ENCODE assay signal across 16 cellular contexts in the genomic region with DNA sequence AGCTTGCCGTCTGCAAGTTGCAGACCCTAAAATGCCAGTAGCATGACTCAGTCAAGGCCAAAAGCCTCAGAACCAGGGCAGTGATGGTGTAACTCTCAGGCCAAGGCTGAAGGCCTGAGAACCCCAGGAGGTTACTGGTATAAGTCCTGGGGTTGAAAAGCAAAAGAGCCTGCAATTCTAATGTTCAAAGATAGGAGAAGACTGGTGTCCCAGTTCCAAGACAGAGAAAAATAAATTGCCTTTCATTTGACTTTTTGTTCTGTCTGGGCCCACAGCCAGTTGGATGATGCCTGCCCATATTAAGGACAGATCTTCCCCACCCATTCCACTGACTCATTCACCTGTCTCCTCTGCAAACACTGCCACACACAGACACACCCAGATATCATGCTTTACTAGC.
DNase-seq lines count a peak whose midpoint lies in the region; ATAC-seq, FAIRE-seq and TF ChIP-seq lines count a peak whose summit lies in the region.
"Had no signal": no experiment of that assay in that cellular context is flagged by ENCODE, and none has a peak within 500 bp of the region (broad histone marks: within the 10 kb centered on the region; RNA-seq: fewer than 3 reads in every experiment).

No MANE protein-coding gene starts in this region.

- no peaks in the 10 kb centered on the region for H3K9me1 ChIP-seq in keratinocyte (ENCODE audit: control insufficient read depth, extremely low read depth, insufficient read depth, low read length)

- TF ChIP-seq CTCF in keratinocyte (optimal IDR thresholded peaks at IDR 0.05 in 1 of 3, IDR thresholded peaks at IDR 0.05 in 1 of 3, conservative IDR thresholded peaks at IDR 0.05 in 1 of 3; ENCODE audit: extremely low read depth in 1 of 3, insufficient read depth in 2 of 3, low read length in 3 of 3) = peak; percentile 30 to 68 (median 50)

- peak overlapping the region; percentile 50 for H3K4me2 ChIP-seq in keratinocyte (ENCODE audit: control insufficient read depth, extremely low read depth, insufficient read depth, low read depth, low read length)

- no peaks in the 10 kb centered on the region for H4K20me1 ChIP-seq in keratinocyte (ENCODE audit: control insufficient read depth, extremely low read depth, insufficient read depth, low read length)

- H3K36me3 ChIP-seq in keratinocyte (ENCODE audit: control insufficient read depth in 2 of 2, extremely low read depth in 1 of 2, insufficient read depth in 2 of 2, low read length in 2 of 2) = no peaks in the 10 kb centered on the region
- H3K36me3 ChIP-seq: esophagus muscularis mucosa, spleen, vagina had no signal

- H3K9me3 ChIP-seq in keratinocyte (ENCODE audit: control insufficient read depth, low read depth, low read length) = no peaks in the 10 kb centered on the region
- H3K9me3 ChIP-seq: esophagus muscularis mucosa, vagina had no signal

- DNase-seq in DMS53 (lab: John Stamatoyannopoulos, UW) (peak; percentile 42), MV-4-11 (lab: John Stamatoyannopoulos, UW) (peak; percentile 26), astrocyte of the hippocampus (ENCODE audit: low read depth, low spot score) (peak; percentile 43), keratinocyte (ENCODE audit: low read depth, low spot score) (peak; percentile 72), putamen (ENCODE audit: low spot score) (no peak)
- no peak for DNase-seq in stimulated activated CD4-positive, alpha-beta T cell treated with anti-CD3 and anti-CD28 coated beads, Interleukin-12 subunit alpha, Interleukin-12 subunit beta, amount 100 ng/mL, for 4 hours
- DNase-seq: activated T-cell treated with anti-CD3 and anti-CD28 coated beads, Interleukin-2, amount 50 U/mL, for 48 hours; GF-D8; NCI-H1092; NCI-H526; spleen had no signal

- H3K27me3 ChIP-seq in keratinocyte (ENCODE audit: control insufficient read depth, extremely low read depth, insufficient read depth, low read length) = no peaks in the 10 kb centered on the region
- H3K27me3 ChIP-seq: esophagus muscularis mucosa, spleen, vagina had no signal

- no peak for ATAC-seq in GM21390 (IDR thresholded peaks at IDR 0.05; ENCODE audit: unreplicated experiment)
- ATAC-seq in HG03439 (IDR thresholded peaks at IDR 0.05; ENCODE audit: unreplicated experiment) = no peak

- no peaks in the 10 kb centered on the region for H3K79me2 ChIP-seq in keratinocyte (ENCODE audit: control insufficient read depth, insufficient read depth, low read length)

- no peak overlapping the region for H3K9ac ChIP-seq in keratinocyte (ENCODE audit: control insufficient read depth, extremely low read depth, insufficient read depth, low read length)

- peak overlapping the region; percentile 56 for H2AFZ ChIP-seq in keratinocyte (ENCODE audit: control insufficient read depth, low read length)

- peaks cover 8% of the 10 kb centered on the region for H3K4me1 ChIP-seq in keratinocyte (ENCODE audit: control insufficient read depth, extremely low read depth, insufficient read depth, low read length)
- H3K4me1 ChIP-seq: esophagus muscularis mucosa, spleen, vagina had no signal

- H3K4me3 ChIP-seq in keratinocyte (ENCODE audit: control insufficient read depth in 2 of 3, extremely low read depth in 1 of 3, insufficient read depth in 2 of 3, low read depth in 1 of 3, low read length in 3 of 3) = no peak overlapping the region
- H3K4me3 ChIP-seq: esophagus muscularis mucosa, SK-N-MC, spleen, vagina had no signal

- dilution Hi-C loops in keratinocyte (cut with MboI; ENCODE audit: extremely low pct_ligation_motif_present, low sequenced_read_pairs) = no loop called here

- no peak overlapping the region for H3K27ac ChIP-seq in keratinocyte (ENCODE audit: control insufficient read depth, insufficient read depth, low read length)
- H3K27ac ChIP-seq: esophagus muscularis mucosa, SK-N-MC, spleen, vagina had no signal

- FAIRE-seq in keratinocyte (lab: Jason Lieb, UNC) = peak; percentile 87

Comparison
In these comparisons a context has a peak if more than half of its experiments do, and no peak if none do; other contexts are left out.
1. DNase-seq: peak in DMS53 (single experiment), MV-4-11 (single experiment), astrocyte of the hippocampus (single experiment) and keratinocyte (single experiment); none in putamen (single experiment) and stimulated activated CD4-positive, alpha-beta T cell treated with anti-CD3 and anti-CD28 coated beads, Interleukin-12 subunit alpha, Interleukin-12 subunit beta, amount 100 ng/mL, for 4 hours (single experiment).